ENCODE assay signal across 17 cellular contexts in the genomic region with DNA sequence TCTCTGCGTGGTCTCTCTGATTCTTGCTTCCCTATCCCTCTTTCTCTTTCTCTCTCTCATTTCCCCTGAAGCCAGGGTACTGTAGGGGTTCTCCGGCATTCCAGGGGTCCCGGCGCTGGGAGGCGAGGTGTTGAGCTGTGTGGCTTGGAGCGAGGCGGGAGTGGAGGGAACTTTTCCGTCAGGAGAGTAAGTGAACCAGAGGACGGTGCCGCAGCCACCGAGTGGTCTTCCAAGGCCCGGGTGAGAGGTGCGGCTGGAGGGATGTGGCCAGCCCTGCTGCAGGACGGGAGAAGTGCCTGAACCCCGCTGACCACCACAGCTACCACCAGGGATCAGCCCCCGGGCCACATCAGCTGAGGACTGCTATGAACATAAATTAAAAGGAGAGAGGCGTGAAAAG.
A peak's percentile ranks its signal among the peaks of the same experiment; 100 is the strongest.
DNase-seq lines count a peak whose midpoint lies in the region; ATAC-seq and TF ChIP-seq lines count a peak whose summit lies in the region.
"Had no signal": no experiment of that assay in that cellular context is flagged by ENCODE, and none has a peak within 500 bp of the region (broad histone marks: within the 10 kb centered on the region; RNA-seq: fewer than 3 reads in every experiment).

No MANE protein-coding gene starts in this region.

- H2BK15ac ChIP-seq in neuronal stem cell (ENCODE audit: low read length): no peak overlapping the region

- no peak overlapping the region for H4K91ac ChIP-seq in neuronal stem cell (ENCODE audit: low read depth, low read length, poor library complexity)

- H3K14ac ChIP-seq in neuronal stem cell (ENCODE audit: low read length): no peak overlapping the region

- no peaks in the 10 kb centered on the region for H3K4me1 ChIP-seq in right cardiac atrium (ENCODE audit: control insufficient read depth, insufficient read depth, low read length)
- H3K4me1 ChIP-seq in esophagus squamous epithelium: peaks cover 0 to 23% (median 11%) of the 10 kb centered on the region in 3 donors
- no peaks in the 10 kb centered on the region for H3K4me1 ChIP-seq in neuronal stem cell (ENCODE audit: control insufficient read depth in 2 of 2, insufficient read depth in 1 of 2, low read depth in 1 of 2, low read length in 2 of 2)

- WGBS in right cardiac atrium: 79% methylated on average over 17 of the region's 17 CpGs
- whole genome bisulfite sequencing in esophagus squamous epithelium, 2 donors: 48 to 77% methylated on average over 2 to 7 of the region's 17 CpGs
- no CpG with 5 or more reads among the region's 17 CpGs for WGBS in neuronal stem cell (ENCODE audit: extremely low coverage in 2 of 2, insufficient read length in 2 of 2, insufficient replicate concordance in 1 of 2), 2 donors
- 84 to 89% methylated on average over 17 of the region's 17 CpGs for WGBS in lower leg skin, 2 donors

- no peak overlapping the region for H2BK120ac ChIP-seq in neuronal stem cell (ENCODE audit: low read depth, low read length)

- peak overlapping the region; percentile 3 for H3K18ac ChIP-seq in neuronal stem cell (ENCODE audit: low read length)

- H3K23ac ChIP-seq in neuronal stem cell (ENCODE audit: low read depth, low read length, poor library complexity): no peak overlapping the region

- intact Hi-C loops in Right ventricle myocardium inferior (cut with DNase I): no loop called here
- intact Hi-C loops in right cardiac atrium (cut with DNase I): no loop called here
- intact Hi-C loops in esophagus squamous epithelium (cut with DNase I): no loop called here
- intact Hi-C loops in lower leg skin (cut with DNase I; ENCODE audit: low total_unique reads): no loop called here

- DNase-seq in Right ventricle myocardium inferior (ENCODE audit: missing footprints) (peak; percentile 62), right cardiac atrium (no peak), esophagus squamous epithelium (lab: John Stamatoyannopoulos, UW) (no peak), neuronal stem cell (ENCODE audit: low spot score) (no peak), HuH-7 (ENCODE audit: low spot score) (no peak), lower leg skin (ENCODE audit: low spot score in 2 of 2) (no peak)
- DNase-seq: 8988T; Calu3; CD8-positive, alpha-beta T cell; DMS79 treated with DMSO at 0.1 percent for 48 hours; GF-D8; GOT3; H9; IMR-90 had no signal

- no peak overlapping the region for H2BK12ac ChIP-seq in neuronal stem cell (ENCODE audit: low read length)

- H3K4me2 ChIP-seq in neuronal stem cell (ENCODE audit: insufficient read depth, low read length, poor library complexity, severe bottlenecking): no peak overlapping the region
- H3K4me2 ChIP-seq: BLaER1 had no signal

- no peak for TF ChIP-seq CTCF in esophagus squamous epithelium (IDR thresholded peaks at IDR 0.05)
- no peak for TF ChIP-seq CTCF in lower leg skin (IDR thresholded peaks at IDR 0.05)

- H3K4me3 ChIP-seq in right cardiac atrium (ENCODE audit: low read length) (no peak overlapping the region), esophagus squamous epithelium (no peak overlapping the region), neuronal stem cell (ENCODE audit: low read length in 2 of 2) (no peak overlapping the region), lower leg skin (ENCODE audit: low read depth, poor library complexity, severe bottlenecking) (no peak overlapping the region)
- H3K4me3 ChIP-seq: BLaER1 had no signal

- H3K9ac ChIP-seq in neuronal stem cell (ENCODE audit: low read depth, low read length, poor library complexity): no peak overlapping the region
- H3K9ac ChIP-seq: BLaER1 had no signal

- ATAC-seq in Right ventricle myocardium inferior (no peak), right cardiac atrium (no peak), HG03457 (IDR thresholded peaks at IDR 0.05; ENCODE audit: unreplicated experiment) (no peak)
- ATAC-seq: CD8-positive, alpha-beta T cell had no signal

- no peak overlapping the region for H4K8ac ChIP-seq in neuronal stem cell (ENCODE audit: low read depth, low read length)

- no peak overlapping the region for H2BK5ac ChIP-seq in neuronal stem cell (ENCODE audit: low read length)

- no peak overlapping the region for H3K4ac ChIP-seq in neuronal stem cell (ENCODE audit: low read length)

- H3K27ac ChIP-seq in right cardiac atrium (ENCODE audit: low read length): no peak overlapping the region
- H3K27ac ChIP-seq in esophagus squamous epithelium: peak overlapping the region; percentile 42 to 81 (median 71)
- H3K27ac ChIP-seq in neuronal stem cell (replicated peaks; ENCODE audit: low read length): no peak overlapping the region
- H3K27ac ChIP-seq: BLaER1, HL-60 had no signal

- H3K36me3 ChIP-seq in esophagus squamous epithelium (no peaks in the 10 kb centered on the region), neuronal stem cell (replicated peaks in 1 of 2; ENCODE audit: control insufficient read depth in 2 of 2, insufficient read depth in 2 of 2, low read length in 2 of 2) (no peaks in the 10 kb centered on the region)
- H3K36me3 ChIP-seq: BLaER1 had no signal

- H3K9me3 ChIP-seq in right cardiac atrium (ENCODE audit: control insufficient read depth, low read length): no peaks in the 10 kb centered on the region
- no peaks in the 10 kb centered on the region for H3K9me3 ChIP-seq in esophagus squamous epithelium
- H3K9me3 ChIP-seq in neuronal stem cell (replicated peaks in 1 of 2; ENCODE audit: control insufficient read depth in 2 of 2, insufficient read depth in 1 of 2, low read depth in 1 of 2, low read length in 2 of 2): no peaks in the 10 kb centered on the region

- H2AK5ac ChIP-seq in neuronal stem cell (ENCODE audit: low read depth, low read length): no peak overlapping the region

- no peaks in the 10 kb centered on the region for H3K79me1 ChIP-seq in neuronal stem cell (ENCODE audit: low read depth, low read length)

- no peak overlapping the region for H2AFZ ChIP-seq in neuronal stem cell (ENCODE audit: low read length)

- TF ChIP-seq POLR2A in esophagus squamous epithelium (IDR thresholded peaks at IDR 0.05): no peak
- TF ChIP-seq POLR2A in lower leg skin (IDR thresholded peaks at IDR 0.05): no peak

- H3K27me3 ChIP-seq in right cardiac atrium (ENCODE audit: control insufficient read depth, insufficient read depth): no peaks in the 10 kb centered on the region
- H3K27me3 ChIP-seq in esophagus squamous epithelium: peaks cover 0 to 19% (median 0%) of the 10 kb centered on the region in 4 donors
- peaks cover 0 to 17% (median 0%) of the 10 kb centered on the region in 3 experiments for H3K27me3 ChIP-seq in neuronal stem cell (ENCODE audit: control insufficient read depth in 3 of 3, insufficient read depth in 3 of 3, low read depth in 1 of 3, low read length in 3 of 3)
- H3K27me3 ChIP-seq: BLaER1 had no signal

Comparison
In these comparisons a context has a peak if more than half of its experiments do, and no peak if none do; other contexts are left out.
1. H3K27ac ChIP-seq: peak in esophagus squamous epithelium (4 of 4); none in right cardiac atrium (single experiment) and neuronal stem cell (single experiment).